17 cellular contexts compared by ENCODE assay signal in genomic region chr4:73193659-73194058, GRCh38.
A peak's percentile ranks its signal among the peaks of the same experiment; 100 is the strongest.
DNase-seq lines count a peak whose midpoint lies in the region; ATAC-seq, FAIRE-seq and TF ChIP-seq lines count a peak whose summit lies in the region.
"Had no signal": no experiment of that assay in that cellular context is flagged by ENCODE, and none has a peak within 500 bp of the region (broad histone marks: within the 10 kb centered on the region; RNA-seq: fewer than 3 reads in every experiment).

No MANE protein-coding gene starts in this region.

- H3K4me1 ChIP-seq in GM12878 (ENCODE audit: control insufficient read depth, insufficient read depth, low read length) (peaks cover 3% of the 10 kb centered on the region; the same call in 1 of the 2 replicates), aorta (ENCODE audit: control insufficient read depth in 1 of 2, insufficient read depth in 2 of 2, low read length in 2 of 2) (peaks cover 1 to 5% of the 10 kb centered on the region in 2 donors)

- POLR2A ChIA-PET in GM12878 (lab: Charles Lee) = no interaction called here

- H4K20me1 ChIP-seq in GM12878 (ENCODE audit: control insufficient read depth, insufficient read depth) = no peaks in the 10 kb centered on the region

- no peak for TF ChIP-seq RAD21 in GM12878 (IDR thresholded peaks at IDR 0.05; ENCODE audit: insufficient read depth, low read depth, low read length)

- SMC1A ChIA-PET in GM12878 (lab: Charles Lee; ENCODE audit: uncharacterized antibody, unreplicated experiment) = interaction anchor here (0.7 to 3.1 kb wide), 3 partner anchors 12 to 63 kb away, joined by 4 to 12 read pairs (median 4); no protein-coding TSS in a partner anchor

- TF ChIP-seq POLR2A in GM12892 (IDR thresholded peaks at IDR 0.05; ENCODE audit: low read depth, low read length) = no peak
- no peak for TF ChIP-seq POLR2A in GM12878 (IDR thresholded peaks at IDR 0.05; ENCODE audit: low read depth, low read length)

- 25% methylated on average over 4 of the region's 4 CpGs for WGBS in GM12878 (ENCODE audit: insufficient coverage, insufficient replicate concordance, low lambda C conversion rate, missing lambda C conversion rate)
- 91% methylated on average over 4 of the region's 4 CpGs for WGBS in aorta, 2 donors

- peak; percentile 84 for FAIRE-seq in GM12892 (lab: Jason Lieb, UNC)
- FAIRE-seq in GM12878 (lab: Jason Lieb, UNC) = no peak

- no peak for TF ChIP-seq CTCF in GM12878 (IDR thresholded peaks at IDR 0.05 in 2 of 3, conservative IDR thresholded peaks at IDR 0.05 in 1 of 3; ENCODE audit: control insufficient read depth in 2 of 3, extremely low read depth in 1 of 3, insufficient read depth in 1 of 3, low read depth in 3 of 3, low read length in 3 of 3)
- no peak for TF ChIP-seq CTCF in WERI-Rb-1 (IDR thresholded peaks at IDR 0.05; ENCODE audit: low read depth, low read length)

- H3K36me3 ChIP-seq in GM12878 (ENCODE audit: control insufficient read depth in 2 of 2, insufficient read depth in 2 of 2, low read length in 1 of 2) = no peaks in the 10 kb centered on the region; a peak in 1 of 4 replicates
- H3K36me3 ChIP-seq in WERI-Rb-1 = peaks cover 5% of the 10 kb centered on the region; the same call in 1 of the 2 replicates
- no peaks in the 10 kb centered on the region for H3K36me3 ChIP-seq in aorta (ENCODE audit: control insufficient read depth in 1 of 2, insufficient read depth in 2 of 2, low read length in 1 of 2)
- H3K36me3 ChIP-seq: gastrocnemius medialis, stomach had no signal

- no peak for TF ChIP-seq EP300 in GM12878 (IDR thresholded peaks at IDR 0.05; ENCODE audit: borderline replicate concordance in 1 of 2, control insufficient read depth in 1 of 2, low read depth in 2 of 2, low read length in 2 of 2)

- H3K9me3 ChIP-seq in GM12878 (replicated peaks; ENCODE audit: control insufficient read depth, insufficient read depth, low read length) (peaks cover 4% of the 10 kb centered on the region; the same call in 2 of the 3 replicates), WERI-Rb-1 (ENCODE audit: severe bottlenecking) (no peaks in the 10 kb centered on the region), aorta (ENCODE audit: control insufficient read depth, low read length) (no peaks in the 10 kb centered on the region)
- H3K9me3 ChIP-seq: gastrocnemius medialis, stomach had no signal

- H3K27me3 ChIP-seq in GM12878 (replicated peaks in 1 of 2; ENCODE audit: control insufficient read depth in 2 of 2, insufficient read depth in 2 of 2, low read length in 1 of 2) (no peaks in the 10 kb centered on the region), WERI-Rb-1 (ENCODE audit: insufficient read depth, low read depth, severe bottlenecking) (no peaks in the 10 kb centered on the region), aorta (ENCODE audit: control insufficient read depth in 1 of 2, insufficient read depth in 2 of 2, low read length in 1 of 2) (no peaks in the 10 kb centered on the region)
- H3K27me3 ChIP-seq: gastrocnemius medialis, stomach had no signal

- in situ Hi-C loops in GM12878 (cut with MboI) = no loop called here

- H3K4me2 ChIP-seq in GM12878 (ENCODE audit: control insufficient read depth, insufficient read depth) = peak overlapping the region; percentile 26

- CTCF ChIA-PET in GM12878 (lab: Yijun Ruan, JAX) = no interaction called here

- no peak for DNase-seq in GM12892 (ENCODE audit: insufficient read length)
- DNase-seq in GM12878 (ENCODE audit: low read depth, low spot score) = no peak
- no peak for DNase-seq in WERI-Rb-1
- DNase-seq in NCI-H1930 (lab: John Stamatoyannopoulos, UW) = no peak
- no peak for DNase-seq in DMS79 (lab: John Stamatoyannopoulos, UW)
- no peak for DNase-seq in aorta
- DNase-seq: activated CD4-positive, CD25-positive, alpha-beta regulatory T cell; activated effector memory CD4-positive, alpha-beta T cell treated with Interleukin-2 at 50 U/mL for 16 hours; Calu3; gastrocnemius medialis; mammary epithelial cell; NCI-H2081 treated with DMSO at 0.1 percent for 48 hours; stomach; T-helper 1 cell had no signal

- H3K27ac ChIP-seq in GM12878 (ENCODE audit: control insufficient read depth, insufficient read depth) = peak overlapping the region; percentile 27; the same call in 1 of the 2 replicates
- no peak overlapping the region for H3K27ac ChIP-seq in WERI-Rb-1
- no peak overlapping the region for H3K27ac ChIP-seq in aorta (ENCODE audit: low read depth in 1 of 2, low read length in 2 of 2)
- H3K27ac ChIP-seq: coronary artery, gastrocnemius medialis, stomach had no signal

- H3K4me3 ChIP-seq in GM12878 (peak overlapping the region; percentile 26; the same call in 1 of the 2 replicates), WERI-Rb-1 (ENCODE audit: low read depth, low read length) (no peak overlapping the region), aorta (ENCODE audit: low read length in 2 of 2) (no peak overlapping the region)
- H3K4me3 ChIP-seq: coronary artery, gastrocnemius medialis, stomach had no signal

- H3K9ac ChIP-seq in GM12878 (ENCODE audit: control insufficient read depth, insufficient read depth, low read length) = no peak overlapping the region

- RAD21 ChIA-PET in GM12878 (lab: Charles Lee; ENCODE audit: unreplicated experiment) = no interaction called here

- no peak overlapping the region for H2AFZ ChIP-seq in GM12878 (ENCODE audit: control insufficient read depth, low read depth, low read length)

- ATAC-seq in GM21423 (IDR thresholded peaks at IDR 0.05; ENCODE audit: unreplicated experiment) (peak; percentile 15), HG02981 (IDR thresholded peaks at IDR 0.05; ENCODE audit: unreplicated experiment) (peak; percentile 16), GM12878 (peak; percentile 55), aorta (ENCODE audit: low FRiP score) (no peak)
- ATAC-seq: gastrocnemius medialis had no signal

- intact Hi-C loops in GM12878 (cut with micrococcal nuclease; ENCODE audit: unreplicated experiment) = no loop called here
- intact Hi-C loops in aorta (cut with DNase I) = no loop called here

- H3K79me2 ChIP-seq in GM12878 (ENCODE audit: control insufficient read depth, insufficient read depth, low read length) = peaks cover 47% of the 10 kb centered on the region

- BruUV-seq in GM12878 (replicated peaks; lab: Mats Ljungman, UMichigan) = no TSS peak

TF ChIP-seq in GM12878, 131 proteins besides CTCF, POLR2A, EP300 and RAD21:
- TF ChIP-seq RAD51 (IDR thresholded peaks at IDR 0.05) = no peak
- TF ChIP-seq MTA2 (IDR thresholded peaks at IDR 0.05; ENCODE audit: low read depth) = no peak
- no peak for TF ChIP-seq ASH2L (IDR thresholded peaks at IDR 0.05; ENCODE audit: borderline replicate concordance, low read depth)
- no peak for TF ChIP-seq ATF3 (IDR thresholded peaks at IDR 0.05; ENCODE audit: borderline replicate concordance, extremely low read depth, low read depth, low read length)
- no peak for TF ChIP-seq DPF2 (IDR thresholded peaks at IDR 0.05)
- no peak for TF ChIP-seq SIX5 (IDR thresholded peaks at IDR 0.05; ENCODE audit: low read depth, low read length, severe bottlenecking)
- no peak for TF ChIP-seq PRDM15 (CRISPR knock-in tag; IDR thresholded peaks at IDR 0.05)
